ENCODE assay signal across 9 cellular contexts in genomic region chr2:101012054-101012705, GRCh38.
DNase-seq lines count a peak whose midpoint lies in the region; ATAC-seq and TF ChIP-seq lines count a peak whose summit lies in the region.
"Had no signal": no experiment of that assay in that cellular context is flagged by ENCODE, and none has a peak within 500 bp of the region (broad histone marks: within the 10 kb centered on the region; RNA-seq: fewer than 3 reads in every experiment).

No MANE protein-coding gene starts in this region.

- no peak for TF ChIP-seq CTCF in GM20000 (IDR thresholded peaks at IDR 0.05; ENCODE audit: extremely low read depth, missing control alignments)

- DNase-seq in fibroblast of gingiva (ENCODE audit: low read depth) = peak; percentile 46
- DNase-seq in NCI-H82 treated with DMSO at 0.1 percent for 48 hours (lab: John Stamatoyannopoulos, UW; ENCODE audit: unreplicated experiment) = no peak
- DNase-seq in GM20000 (ENCODE audit: low spot score) = no peak
- no peak for DNase-seq in RKO (ENCODE audit: low spot score)
- DNase-seq in NCI-H526 (lab: John Stamatoyannopoulos, UW) = no peak

- peak; percentile 87 for ATAC-seq in GM18858 (IDR thresholded peaks at IDR 0.05; ENCODE audit: unreplicated experiment)
- peak; percentile 86 for ATAC-seq in GM21515 (IDR thresholded peaks at IDR 0.05; ENCODE audit: unreplicated experiment)
- peak; percentile 81 for ATAC-seq in HG03159 (IDR thresholded peaks at IDR 0.05; ENCODE audit: unreplicated experiment)
- ATAC-seq: PC-3 had no signal
